Comparison of ENCODE assay signal across 1 cellular context in the genomic region with DNA sequence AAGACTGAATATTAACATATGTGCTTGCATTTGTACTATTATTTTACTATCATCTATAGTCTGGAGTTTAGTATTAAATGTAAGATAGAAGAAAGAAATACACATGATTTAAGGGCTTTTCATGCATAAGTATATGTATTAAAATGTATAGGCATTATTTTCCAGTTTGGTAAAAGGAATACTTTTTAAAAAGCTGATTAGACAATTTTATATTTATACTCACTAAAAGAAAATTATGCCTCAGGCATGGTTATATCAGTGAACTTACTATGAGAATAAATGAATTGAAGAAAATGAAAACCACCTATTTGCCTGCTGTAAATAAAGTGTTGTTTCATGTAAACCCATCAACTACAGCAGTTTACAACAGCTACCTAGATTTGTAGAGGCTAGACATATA.
TF ChIP-seq lines count a peak whose summit lies in the region.

No MANE protein-coding gene starts in this region.

TF ChIP-seq in HCT116, 20 proteins besides CTCF, POLR2A, EP300 and RAD21 (continued from another document):
- TF ChIP-seq, protein P1, sequence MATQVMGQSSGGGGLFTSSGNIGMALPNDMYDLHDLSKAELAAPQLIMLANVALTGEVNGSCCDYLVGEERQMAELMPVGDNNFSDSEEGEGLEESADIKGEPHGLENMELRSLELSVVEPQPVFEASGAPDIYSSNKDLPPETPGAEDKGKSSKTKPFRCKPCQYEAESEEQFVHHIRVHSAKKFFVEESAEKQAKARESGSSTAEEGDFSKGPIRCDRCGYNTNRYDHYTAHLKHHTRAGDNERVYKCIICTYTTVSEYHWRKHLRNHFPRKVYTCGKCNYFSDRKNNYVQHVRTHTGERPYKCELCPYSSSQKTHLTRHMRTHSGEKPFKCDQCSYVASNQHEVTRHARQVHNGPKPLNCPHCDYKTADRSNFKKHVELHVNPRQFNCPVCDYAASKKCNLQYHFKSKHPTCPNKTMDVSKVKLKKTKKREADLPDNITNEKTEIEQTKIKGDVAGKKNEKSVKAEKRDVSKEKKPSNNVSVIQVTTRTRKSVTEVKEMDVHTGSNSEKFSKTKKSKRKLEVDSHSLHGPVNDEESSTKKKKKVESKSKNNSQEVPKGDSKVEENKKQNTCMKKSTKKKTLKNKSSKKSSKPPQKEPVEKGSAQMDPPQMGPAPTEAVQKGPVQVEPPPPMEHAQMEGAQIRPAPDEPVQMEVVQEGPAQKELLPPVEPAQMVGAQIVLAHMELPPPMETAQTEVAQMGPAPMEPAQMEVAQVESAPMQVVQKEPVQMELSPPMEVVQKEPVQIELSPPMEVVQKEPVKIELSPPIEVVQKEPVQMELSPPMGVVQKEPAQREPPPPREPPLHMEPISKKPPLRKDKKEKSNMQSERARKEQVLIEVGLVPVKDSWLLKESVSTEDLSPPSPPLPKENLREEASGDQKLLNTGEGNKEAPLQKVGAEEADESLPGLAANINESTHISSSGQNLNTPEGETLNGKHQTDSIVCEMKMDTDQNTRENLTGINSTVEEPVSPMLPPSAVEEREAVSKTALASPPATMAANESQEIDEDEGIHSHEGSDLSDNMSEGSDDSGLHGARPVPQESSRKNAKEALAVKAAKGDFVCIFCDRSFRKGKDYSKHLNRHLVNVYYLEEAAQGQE (IDR thresholded peaks at IDR 0.05; ENCODE audit: low read depth), result no peak
- TF ChIP-seq, protein P2, sequence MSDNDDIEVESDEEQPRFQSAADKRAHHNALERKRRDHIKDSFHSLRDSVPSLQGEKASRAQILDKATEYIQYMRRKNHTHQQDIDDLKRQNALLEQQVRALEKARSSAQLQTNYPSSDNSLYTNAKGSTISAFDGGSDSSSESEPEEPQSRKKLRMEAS (IDR thresholded peaks at IDR 0.05), result no peak
- no peak for TF ChIP-seq CBX3 (IDR thresholded peaks at IDR 0.05; ENCODE audit: low read depth)
- no peak for TF ChIP-seq CEBPB (IDR thresholded peaks at IDR 0.05; ENCODE audit: low read depth)
- no peak for TF ChIP-seq EZH2 (IDR thresholded peaks at IDR 0.05)
- no peak for TF ChIP-seq SRF (IDR thresholded peaks at IDR 0.05; ENCODE audit: low read depth)
- no peak for TF ChIP-seq ZBTB33 (IDR thresholded peaks at IDR 0.05; ENCODE audit: extremely low read depth, insufficient replicate concordance, low read length)
- TF ChIP-seq EGR1 (IDR thresholded peaks at IDR 0.05; ENCODE audit: low read depth), result no peak
- TF ChIP-seq YY1 (IDR thresholded peaks at IDR 0.05; ENCODE audit: extremely low read depth, insufficient replicate concordance, low read depth, low read length), result no peak
- no peak for TF ChIP-seq SIN3A (IDR thresholded peaks at IDR 0.05; ENCODE audit: low read depth)
- TF ChIP-seq EZH2phosphoT487 (IDR thresholded peaks at IDR 0.05; ENCODE audit: borderline replicate concordance), result no peak
- no peak for TF ChIP-seq ELF1 (IDR thresholded peaks at IDR 0.05; ENCODE audit: borderline replicate concordance, low read depth)
- TF ChIP-seq ZNF274 (IDR thresholded peaks at IDR 0.05; ENCODE audit: low read depth, low read length), result no peak
- no peak for TF ChIP-seq ZFX (IDR thresholded peaks at IDR 0.05)
- TF ChIP-seq, protein P3, sequence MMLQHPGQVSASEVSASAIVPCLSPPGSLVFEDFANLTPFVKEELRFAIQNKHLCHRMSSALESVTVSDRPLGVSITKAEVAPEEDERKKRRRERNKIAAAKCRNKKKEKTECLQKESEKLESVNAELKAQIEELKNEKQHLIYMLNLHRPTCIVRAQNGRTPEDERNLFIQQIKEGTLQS (IDR thresholded peaks at IDR 0.05), result no peak
- no peak for TF ChIP-seq POLR2AphosphoS5 (IDR thresholded peaks at IDR 0.05; ENCODE audit: low read depth, low read length)
